32 cellular contexts compared by ENCODE assay signal in genomic region chr12:109329003-109329402, GRCh38. TPM values are rescaled to one million over a fixed set of nuclear protein-coding genes. Genes with fewer than 3 reads are reported as not detected.
"Had no signal": no experiment of that assay in that cellular context is flagged by ENCODE, and none has a peak within 500 bp of the region (broad histone marks: within the 10 kb centered on the region; RNA-seq: fewer than 3 reads in every experiment).

No MANE protein-coding gene starts in this region.

- H3K4me1 Mint-ChIP-seq: naive thymus-derived CD8-positive, alpha-beta T cell; stimulated activated memory B cell treated with anti-CD40 and anti-IgM and Interleukin-4, amounts not matched to agents 10 μg/mL and 1 μg/mL and 100 μg/mL, for 72 hours; stimulated activated naive CD8-positive, alpha-beta T cell treated with anti-CD3 and anti-CD28 coated beads, Interleukin-15, amount 100 ng/mL, for 72 hours had no signal

- H3K9me3 ChIP-seq: pancreas, prostate gland, right atrium auricular region, spleen, suprapubic skin, testis, tibial artery, transverse colon, upper lobe of right lung, uterus had no signal

- H3K4me3 ChIP-seq: neural progenitor cell, pancreas, prostate gland, right atrium auricular region, skin epidermis, smooth muscle cell, spleen, suprapubic skin, testis, tibial artery, transverse colon, upper lobe of right lung, uterus had no signal

- H3K36me3 ChIP-seq: neural progenitor cell, pancreas, prostate gland, right atrium auricular region, spleen, suprapubic skin, tibial artery, transverse colon, upper lobe of right lung, uterus had no signal

- H3K27me3 ChIP-seq: neural progenitor cell, pancreas, right atrium auricular region, spleen, suprapubic skin, testis, transverse colon, uterus had no signal

- H3K27ac ChIP-seq: neural progenitor cell, pancreas, prostate gland, right atrium auricular region, skin epidermis, spleen, suprapubic skin, testis, tibial artery, transverse colon, upper lobe of right lung, uterus had no signal

- H3K36me3 Mint-ChIP-seq: naive thymus-derived CD8-positive, alpha-beta T cell; natural killer cell treated with Interleukin-12 subunit alpha and Interleukin-12 subunit beta and Interleukin-15 and Interleukin-18, amount 100 ng/mL, for 72 hours; neural progenitor cell; stimulated activated memory B cell treated with anti-CD40 and anti-IgM and Interleukin-4, amounts not matched to agents 10 μg/mL and 1 μg/mL and 100 μg/mL, for 72 hours; type B pancreatic cell had no signal

- DNase-seq: naive thymus-derived CD8-positive, alpha-beta T cell; pancreas; spleen; stimulated activated CD4-positive, alpha-beta T cell treated with anti-CD3 and anti-CD28 coated beads, Interleukin-12 subunit alpha, Interleukin-12 subunit beta, amount 100 ng/mL, for 4 hours; stimulated activated CD4-positive, alpha-beta T cell treated with anti-CD3 and anti-CD28 coated beads, Interleukin-1b, Interleukin-23, amount 100 ng/mL, for 48 hours; stimulated activated CD4-positive, alpha-beta T cell treated with anti-CD3 and anti-CD28 coated beads, Interleukin-4, amount 100 ng/mL, for 1 hour; stimulated activated CD4-positive, alpha-beta T cell treated with anti-CD3 and anti-CD28 coated beads, Interleukin-4, amount 100 ng/mL, for 4 hours; stimulated activated CD8-positive, alpha-beta memory T cell treated with anti-CD3 and anti-CD28 coated beads, Interleukin-4, amount 100 ng/mL, for 48 hours; stimulated activated naive CD4-positive, alpha-beta T cell; stimulated activated naive CD8-positive, alpha-beta T cell treated with anti-CD3 and anti-CD28 coated beads, Interleukin-15, amount 100 ng/mL, for 72 hours; stimulated activated naive CD8-positive, alpha-beta T cell treated with anti-CD3 and anti-CD28 coated beads, Interleukin-15, Interleukin-2, amounts not matched to agents 100 U/mL and 50 U/mL, for 24 hours; substantia nigra; testis; tibial artery; transverse colon; upper lobe of right lung; uterus had no signal

- ATAC-seq: naive thymus-derived CD8-positive, alpha-beta T cell; natural killer cell treated with Interleukin-12 subunit alpha and Interleukin-12 subunit beta and Interleukin-15 and Interleukin-18, amount 100 ng/mL, for 72 hours; pancreas; sciatic nerve; stimulated activated memory B cell treated with anti-CD40 and anti-IgM and Interleukin-4, amounts not matched to agents 10 μg/mL and 1 μg/mL and 100 μg/mL, for 72 hours; stimulated activated naive CD8-positive, alpha-beta T cell treated with anti-CD3 and anti-CD28 coated beads, Interleukin-15, amount 100 ng/mL, for 72 hours; stimulated activated naive CD8-positive, alpha-beta T cell treated with anti-CD3 and anti-CD28 coated beads, Interleukin-15, Interleukin-2, amounts not matched to agents 100 U/mL and 50 U/mL, for 24 hours; upper lobe of right lung had no signal

- H3K4me1 ChIP-seq: pancreas, prostate gland, right atrium auricular region, spleen, suprapubic skin, tibial artery, upper lobe of right lung had no signal

- H3K4me3 Mint-ChIP-seq: naive thymus-derived CD8-positive, alpha-beta T cell; natural killer cell treated with Interleukin-12 subunit alpha and Interleukin-12 subunit beta and Interleukin-15 and Interleukin-18, amount 100 ng/mL, for 72 hours; neural progenitor cell; stimulated activated memory B cell treated with anti-CD40 and anti-IgM and Interleukin-4, amounts not matched to agents 10 μg/mL and 1 μg/mL and 100 μg/mL, for 72 hours; stimulated activated naive CD8-positive, alpha-beta T cell treated with anti-CD3 and anti-CD28 coated beads, Interleukin-15, amount 100 ng/mL, for 72 hours; type B pancreatic cell had no signal

- H3K27ac Mint-ChIP-seq: naive thymus-derived CD8-positive, alpha-beta T cell; natural killer cell treated with Interleukin-12 subunit alpha and Interleukin-12 subunit beta and Interleukin-15 and Interleukin-18, amount 100 ng/mL, for 72 hours; neural progenitor cell; stimulated activated memory B cell treated with anti-CD40 and anti-IgM and Interleukin-4, amounts not matched to agents 10 μg/mL and 1 μg/mL and 100 μg/mL, for 72 hours; stimulated activated naive CD8-positive, alpha-beta T cell treated with anti-CD3 and anti-CD28 coated beads, Interleukin-15, amount 100 ng/mL, for 72 hours; type B pancreatic cell had no signal

- H3K9me3 Mint-ChIP-seq: naive thymus-derived CD8-positive, alpha-beta T cell; natural killer cell treated with Interleukin-12 subunit alpha and Interleukin-12 subunit beta and Interleukin-15 and Interleukin-18, amount 100 ng/mL, for 72 hours; neural progenitor cell; stimulated activated memory B cell treated with anti-CD40 and anti-IgM and Interleukin-4, amounts not matched to agents 10 μg/mL and 1 μg/mL and 100 μg/mL, for 72 hours; stimulated activated naive CD8-positive, alpha-beta T cell treated with anti-CD3 and anti-CD28 coated beads, Interleukin-15, amount 100 ng/mL, for 72 hours; type B pancreatic cell had no signal

RNA-seq across cellular contexts. Expression of gene MYO1H, which starts 18.7 kb away (rescaled TPM):
- total RNA-seq: naive thymus-derived CD8-positive, alpha-beta T cell; natural killer cell treated with Interleukin-12 subunit alpha and Interleukin-12 subunit beta and Interleukin-15 and Interleukin-18, amount 100 ng/mL, for 72 hours; osteocyte; pancreas; posterior vena cava; pulmonary artery endothelial cell; sciatic nerve; spleen; transverse colon; urinary bladder; uterus had no signal
- polyA plus RNA-seq: naive thymus-derived CD8-positive, alpha-beta T cell; urinary bladder had no signal

RNA-seq across cellular contexts. Expression of gene FOXN4, which starts 19.9 kb away (rescaled TPM):
- total RNA-seq: naive thymus-derived CD8-positive, alpha-beta T cell; natural killer cell treated with Interleukin-12 subunit alpha and Interleukin-12 subunit beta and Interleukin-15 and Interleukin-18, amount 100 ng/mL, for 72 hours; omental fat pad; osteocyte; pancreas; posterior vena cava; pulmonary artery endothelial cell; right atrium auricular region; sciatic nerve; smooth muscle cell; spleen; suprapubic skin; transverse colon; upper lobe of right lung; urinary bladder; uterus had no signal
- polyA plus RNA-seq: smooth muscle cell, urinary bladder had no signal
